17 cellular contexts compared by ENCODE assay signal in the genomic region with DNA sequence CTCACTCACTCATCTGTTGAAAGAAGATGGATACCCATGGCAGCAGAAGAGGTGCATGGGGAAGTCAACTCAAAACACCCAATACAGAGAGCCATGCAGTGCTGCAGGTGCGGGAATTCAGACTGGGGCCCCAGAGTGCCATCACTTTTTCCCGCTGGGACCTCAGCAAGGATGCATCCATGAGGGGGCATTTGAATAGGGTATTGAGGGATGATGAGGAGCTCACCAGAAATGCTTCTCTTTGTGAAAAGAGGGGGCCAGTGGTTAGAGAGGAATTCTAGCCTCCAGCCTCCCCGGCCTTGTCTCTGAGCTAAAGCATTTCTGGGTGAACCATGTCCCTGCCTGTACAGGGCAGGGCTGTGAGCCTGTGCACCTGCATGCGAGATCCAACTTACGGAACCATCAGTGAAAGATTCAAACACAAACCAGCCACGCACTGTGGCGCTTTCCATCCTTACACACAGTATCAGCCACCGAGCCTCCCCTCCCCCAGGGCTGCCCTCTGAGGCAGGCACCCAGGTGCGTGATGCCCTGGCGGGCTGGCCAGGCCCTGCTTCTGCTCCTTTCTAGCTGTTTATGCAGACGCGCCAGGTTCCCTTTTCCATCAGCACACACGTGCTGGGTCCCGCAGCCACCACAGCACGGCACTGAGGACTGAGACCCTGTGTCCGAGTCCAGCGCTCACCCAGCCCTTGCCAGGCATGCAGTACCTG.
DNase-seq lines count a peak whose midpoint lies in the region; ATAC-seq and TF ChIP-seq lines count a peak whose summit lies in the region.
"Had no signal": no experiment of that assay in that cellular context is flagged by ENCODE, and none has a peak within 500 bp of the region (broad histone marks: within the 10 kb centered on the region; RNA-seq: fewer than 3 reads in every experiment).

No MANE protein-coding gene starts in this region.

- H3K4me1 ChIP-seq in A673 (ENCODE audit: insufficient read depth, low read length, poor library complexity, severe bottlenecking) (no peaks in the 10 kb centered on the region), right lobe of liver (no peaks in the 10 kb centered on the region)

- H3K4me1 Mint-ChIP-seq in WTC11 (no peaks in the 10 kb centered on the region), neural crest cell (peaks cover 3% of the 10 kb centered on the region)
- H3K4me1 Mint-ChIP-seq: B cell had no signal

- no peak overlapping the region for H3K4me3 ChIP-seq in A673 (ENCODE audit: low read depth, low read length, poor library complexity, severe bottlenecking)
- no peak overlapping the region for H3K4me3 ChIP-seq in right lobe of liver
- H3K4me3 ChIP-seq: BLaER1 treated with 17β-estradiol and CSF1 and Interleukin-3, amounts not matched to agents 10 nM and 100 nM had no signal

- TF ChIP-seq CTCF in A673 (conservative IDR thresholded peaks at IDR 0.05; ENCODE audit: low read depth, low read length) (no peak), WTC11 (IDR thresholded peaks at IDR 0.05) (no peak), neural crest cell (conservative IDR thresholded peaks at IDR 0.05) (no peak), right lobe of liver (IDR thresholded peaks at IDR 0.05) (no peak)

- ATAC-seq in Right ventricle myocardium inferior (no peak), WTC11 (no peak), right lobe of liver (no peak)
- ATAC-seq: CD8-positive, alpha-beta T cell; HepG2 had no signal

- H3K9me3 ChIP-seq in A673 (ENCODE audit: low read depth, low read length, poor library complexity, severe bottlenecking) (no peaks in the 10 kb centered on the region), right lobe of liver (no peaks in the 10 kb centered on the region)

- CTCF ChIA-PET in A673 (lab: Charles Lee) (no interaction called here), WTC11 (lab: Charles Lee) (no interaction called here)

- intact Hi-C loops in Right ventricle myocardium inferior (cut with DNase I) (no loop called here), cardiac septum (cut with DNase I) (no loop called here), A673 (cut with micrococcal nuclease; ENCODE audit: unreplicated experiment) (no loop called here), right lobe of liver (cut with DNase I) (no loop called here)

- H3K9me3 Mint-ChIP-seq in WTC11 (no peaks in the 10 kb centered on the region), neural crest cell (no peaks in the 10 kb centered on the region)
- H3K9me3 Mint-ChIP-seq: CD8-positive, alpha-beta T cell had no signal

- H3K4me3 Mint-ChIP-seq in WTC11 (no peak overlapping the region), neural crest cell (no peak overlapping the region)
- H3K4me3 Mint-ChIP-seq: B cell; CD8-positive, alpha-beta T cell had no signal

- peaks cover 15% of the 10 kb centered on the region for H3K36me3 ChIP-seq in A673 (ENCODE audit: insufficient read depth, low read length, poor library complexity, severe bottlenecking)
- no peaks in the 10 kb centered on the region for H3K36me3 ChIP-seq in right lobe of liver
- H3K36me3 ChIP-seq: BLaER1 treated with 17β-estradiol and CSF1 and Interleukin-3, amounts not matched to agents 10 nM and 100 nM had no signal

- BruUV-seq in A673 (replicated peaks; lab: Mats Ljungman, UMichigan), result TSS peak; percentile 10

- no peaks in the 10 kb centered on the region for H3K27me3 ChIP-seq in A673 (replicated peaks; ENCODE audit: insufficient read depth, low read depth, low read length, poor library complexity)
- no peaks in the 10 kb centered on the region for H3K27me3 ChIP-seq in right lobe of liver
- H3K27me3 ChIP-seq: BLaER1 treated with 17β-estradiol and CSF1 and Interleukin-3, amounts not matched to agents 10 nM and 100 nM had no signal

- H3K27me3 Mint-ChIP-seq in WTC11 (ENCODE audit: low read depth) (no peaks in the 10 kb centered on the region), neural crest cell (ENCODE audit: low read depth) (no peaks in the 10 kb centered on the region)
- H3K27me3 Mint-ChIP-seq: B cell had no signal

- POLR2A ChIA-PET in A673 (lab: Charles Lee; ENCODE audit: low non-redundant PET), result no interaction called here
- POLR2A ChIA-PET in WTC11 (lab: Charles Lee), result no interaction called here

- H3K27ac ChIP-seq in A673 (ENCODE audit: low read depth, low read length, poor library complexity, severe bottlenecking), result no peak overlapping the region
- H3K27ac ChIP-seq in right lobe of liver, result no peak overlapping the region
- H3K27ac ChIP-seq: BLaER1 treated with 17β-estradiol and CSF1 and Interleukin-3, amounts not matched to agents 10 nM and 100 nM had no signal

- no peak for TF ChIP-seq POLR2A in right lobe of liver (IDR thresholded peaks at IDR 0.05)

- H3K27ac Mint-ChIP-seq in WTC11 (peak overlapping the region; percentile 68; the same call in 1 of the 2 replicates), neural crest cell (ENCODE audit: unreplicated experiment) (peak overlapping the region; percentile 14)
- H3K27ac Mint-ChIP-seq: B cell; CD8-positive, alpha-beta T cell had no signal

- H3K36me3 Mint-ChIP-seq in WTC11 (no peaks in the 10 kb centered on the region; the same call in 1 of the 2 replicates), neural crest cell (ENCODE audit: low read depth) (no peaks in the 10 kb centered on the region)
- H3K36me3 Mint-ChIP-seq: CD8-positive, alpha-beta T cell had no signal

- 73% methylated on average over 3 of the region's 17 CpGs for WGBS in right lobe of liver (ENCODE audit: insufficient coverage, low coverage, low lambda C conversion rate, missing lambda C conversion rate)

- DNase-seq in Right ventricle myocardium inferior (ENCODE audit: missing footprints) (peak; percentile 41), cardiac septum (ENCODE audit: low spot score) (no peak), A673 (ENCODE audit: low spot score) (no peak), WTC11 (ENCODE audit: low spot score) (no peak), neural crest cell (ENCODE audit: low read depth, low spot score) (no peak), NCI-H2029 treated with DMSO at 0.1 percent for 48 hours (lab: John Stamatoyannopoulos, UW) (no peak), right lobe of liver (no peak), SIG-M5 (lab: John Stamatoyannopoulos, UW) (no peak)
- DNase-seq: 8988T; Calu3; CD8-positive, alpha-beta T cell; DMS79 treated with DMSO at 0.1 percent for 48 hours; GF-D8; GOT3 had no signal

TF ChIP-seq in WTC11, 78 proteins besides CTCF, POLR2A, EP300 and RAD21:
- no peak for TF ChIP-seq HMGXB4 (CRISPR knock-in tag; IDR thresholded peaks at IDR 0.05)
- TF ChIP-seq NR3C1 (CRISPR knock-in tag; conservative IDR thresholded peaks at IDR 0.05; ENCODE audit: low read depth), result no peak
TF ChIP-seq in WTC11: peak in this region for 0.
